Comparison of ENCODE assay signal across 14 cellular contexts in the genomic region with DNA sequence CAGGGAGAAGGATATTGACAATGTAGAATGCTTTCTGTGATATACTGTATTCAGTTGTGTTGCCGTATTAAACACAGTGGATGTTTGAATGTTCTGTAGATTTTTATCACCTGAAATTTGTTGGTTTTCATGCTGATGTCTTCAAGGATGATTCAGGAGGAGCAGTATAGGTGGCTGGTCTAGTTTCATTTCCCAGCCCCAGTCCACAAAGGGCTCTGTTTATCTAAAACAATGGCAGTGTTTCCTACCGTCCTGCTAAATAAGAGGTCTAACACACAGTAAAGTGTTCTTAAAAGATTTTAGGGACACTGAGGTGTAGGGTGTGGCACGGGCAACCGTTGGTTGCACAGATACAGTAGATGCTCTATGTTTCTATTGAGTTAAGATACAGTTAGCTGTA. TPM values are rescaled to one million over a fixed set of nuclear protein-coding genes. Genes with fewer than 3 reads are reported as not detected.
DNase-seq lines count a peak whose midpoint lies in the region; ATAC-seq, FAIRE-seq and TF ChIP-seq lines count a peak whose summit lies in the region.
"Had no signal": no experiment of that assay in that cellular context is flagged by ENCODE, and none has a peak within 500 bp of the region (broad histone marks: within the 10 kb centered on the region; RNA-seq: fewer than 3 reads in every experiment).

No MANE protein-coding gene starts in this region.

- no peak overlapping the region for H3K4me3 ChIP-seq in A673 (ENCODE audit: low read depth, low read length, poor library complexity, severe bottlenecking)
- H3K4me3 ChIP-seq in keratinocyte (ENCODE audit: control insufficient read depth in 2 of 3, extremely low read depth in 1 of 3, insufficient read depth in 2 of 3, low read depth in 1 of 3, low read length in 3 of 3), result no peak overlapping the region
- H3K4me3 ChIP-seq in psoas muscle, result no peak overlapping the region
- no peak overlapping the region for H3K4me3 ChIP-seq in Peyer's patch

- no peaks in the 10 kb centered on the region for H3K79me2 ChIP-seq in keratinocyte (ENCODE audit: control insufficient read depth, insufficient read depth, low read length)

- H3K27ac ChIP-seq in A673 (ENCODE audit: low read depth, low read length, poor library complexity, severe bottlenecking) (peak overlapping the region; percentile 68), angular gyrus (ENCODE audit: low read depth, low read length) (peak overlapping the region; percentile 68), keratinocyte (ENCODE audit: control insufficient read depth, insufficient read depth, low read length) (no peak overlapping the region), psoas muscle (peak overlapping the region; percentile 40), Peyer's patch (peak overlapping the region in 1 of 4 donors; percentile 3)

- H3K4me1 ChIP-seq in A673 (ENCODE audit: insufficient read depth, low read length, poor library complexity, severe bottlenecking) (peaks cover 51% of the 10 kb centered on the region), keratinocyte (ENCODE audit: control insufficient read depth, extremely low read depth, insufficient read depth, low read length) (peaks cover 5% of the 10 kb centered on the region), psoas muscle (peaks cover 56% of the 10 kb centered on the region), Peyer's patch (peaks cover 0 to 27% (median 0%) of the 10 kb centered on the region in 4 donors)

- no peaks in the 10 kb centered on the region for H4K20me1 ChIP-seq in keratinocyte (ENCODE audit: control insufficient read depth, extremely low read depth, insufficient read depth, low read length)

- CTCF ChIA-PET in A673 (lab: Charles Lee), result interaction anchor here (0.6 to 2.0 kb wide), 2 partner anchors 283 to 356 kb away, joined by 4 to 9 read pairs; no protein-coding TSS in a partner anchor

- TF ChIP-seq CTCF in A673 (conservative IDR thresholded peaks at IDR 0.05; ENCODE audit: low read depth, low read length) (no peak), keratinocyte (optimal IDR thresholded peaks at IDR 0.05 in 1 of 3, IDR thresholded peaks at IDR 0.05 in 1 of 3, conservative IDR thresholded peaks at IDR 0.05 in 1 of 3; ENCODE audit: extremely low read depth in 1 of 3, insufficient read depth in 2 of 3, low read length in 3 of 3) (no peak), psoas muscle (IDR thresholded peaks at IDR 0.05) (no peak), Peyer's patch (IDR thresholded peaks at IDR 0.05) (no peak)

- DNase-seq in A673 (ENCODE audit: low spot score), result no peak
- DNase-seq in keratinocyte (ENCODE audit: low read depth, low spot score), result no peak
- no peak for DNase-seq in psoas muscle
- no peak for DNase-seq in OCI-M2 (lab: John Stamatoyannopoulos, UW; ENCODE audit: unreplicated experiment)
- DNase-seq in Peyer's patch, result no peak
- no peak for DNase-seq in central memory CD4-positive, alpha-beta T cell
- DNase-seq: COR-L47, KG1, NCI-H1092, NCI-H1694, NCI-H748 treated with DMSO at 0.1 percent for 48 hours, SHP77 had no signal

- TF ChIP-seq POLR2A in Peyer's patch (IDR thresholded peaks at IDR 0.05), result no peak

- H3K4me2 ChIP-seq in keratinocyte (ENCODE audit: control insufficient read depth, extremely low read depth, insufficient read depth, low read depth, low read length), result peak overlapping the region; percentile 22

- H3K9me1 ChIP-seq in keratinocyte (ENCODE audit: control insufficient read depth, extremely low read depth, insufficient read depth, low read length), result no peaks in the 10 kb centered on the region

- 72 to 86% (median 72%) methylated on average over 4 of the region's 4 CpGs for WGBS in psoas muscle, 3 donors

- H3K27me3 ChIP-seq in A673 (replicated peaks; ENCODE audit: insufficient read depth, low read depth, low read length, poor library complexity) (no peaks in the 10 kb centered on the region), keratinocyte (ENCODE audit: control insufficient read depth, extremely low read depth, insufficient read depth, low read length) (no peaks in the 10 kb centered on the region), psoas muscle (ENCODE audit: insufficient read depth in 3 of 3, low read length in 2 of 3) (no peaks in the 10 kb centered on the region), Peyer's patch (no peaks in the 10 kb centered on the region)

- no peak for ATAC-seq in psoas muscle
- no peak for ATAC-seq in GM21825 (IDR thresholded peaks at IDR 0.05; ENCODE audit: unreplicated experiment)

- FAIRE-seq in keratinocyte (lab: Jason Lieb, UNC), result no peak

- POLR2A ChIA-PET in A673 (lab: Charles Lee; ENCODE audit: low non-redundant PET), result no interaction called here

- H3K9me3 ChIP-seq in A673 (ENCODE audit: low read depth, low read length, poor library complexity, severe bottlenecking) (no peaks in the 10 kb centered on the region), keratinocyte (ENCODE audit: control insufficient read depth, low read depth, low read length) (no peaks in the 10 kb centered on the region), psoas muscle (no peaks in the 10 kb centered on the region), Peyer's patch (no peaks in the 10 kb centered on the region)

- BruUV-seq in A673 (replicated peaks; lab: Mats Ljungman, UMichigan), result no TSS peak

- no peak overlapping the region for H2AFZ ChIP-seq in keratinocyte (ENCODE audit: control insufficient read depth, low read length)

- dilution Hi-C loops in keratinocyte (cut with MboI; ENCODE audit: extremely low pct_ligation_motif_present, low sequenced_read_pairs), result no loop called here

- intact Hi-C loops in A673 (cut with micrococcal nuclease; ENCODE audit: unreplicated experiment) (no loop called here), psoas muscle (cut with DNase I) (no loop called here)

- H3K36me3 ChIP-seq in A673 (ENCODE audit: insufficient read depth, low read length, poor library complexity, severe bottlenecking) (no peaks in the 10 kb centered on the region), keratinocyte (ENCODE audit: control insufficient read depth in 2 of 2, extremely low read depth in 1 of 2, insufficient read depth in 2 of 2, low read length in 2 of 2) (no peaks in the 10 kb centered on the region), psoas muscle (ENCODE audit: insufficient read depth in 1 of 2, low read depth in 1 of 2) (no peaks in the 10 kb centered on the region), Peyer's patch (no peaks in the 10 kb centered on the region)

- no peak overlapping the region for H3K9ac ChIP-seq in keratinocyte (ENCODE audit: control insufficient read depth, extremely low read depth, insufficient read depth, low read length)

RNA-seq across cellular contexts. Expression of gene NEO1, which starts 26.0 kb away (rescaled TPM):
- total RNA-seq in A673 (2021) (63.7 and 72.6 TPM in 2 replicates), psoas muscle (10 to 100 TPM; 22.5 to 33.3 (median 26.0) TPM), Peyer's patch (100 to 1,000 TPM in 3 of 4 donors, 10 to 100 TPM in 1; 60.2 to 127 (median 115) TPM)
- polyA plus RNA-seq in keratinocyte (2.8 to 6.3 TPM (median 4.4 TPM) in 3 replicates), psoas muscle (10 to 100 TPM in 1 of 3 donors, 1 to 10 TPM in 2; 2.5 to 18.6 (median 7.8) TPM)
- polyA plus RNA-seq in keratinocyte (2011; ENCODE audit: low read depth), result 10.3 TPM
- 2.6 and 3.1 TPM in 2 replicates for polyA plus RNA-seq in keratinocyte (2011; cell fraction: cytosol; rRNA removed)
- 15.0 and 18.5 TPM in 2 replicates for polyA plus RNA-seq in keratinocyte (2011; cell fraction: nucleus; rRNA removed)
- 8.0 and 9.3 TPM in 2 replicates for polyA plus RNA-seq in keratinocyte (2012; ENCODE audit: low replicate concordance)
- 7.5 to 34.0 TPM (median 13.6 TPM) in 3 replicates for polyA minus RNA-seq in keratinocyte
- polyA minus RNA-seq in keratinocyte (2011; cell fraction: cytosol; rRNA and poly(A)+ RNA removed), result 3.6 TPM
- polyA minus RNA-seq in keratinocyte (2011; cell fraction: nucleus; rRNA and poly(A)+ RNA removed), result 9.9 and 20.9 TPM in 2 replicates
